ENCODE assay signal across 8 cellular contexts in the genomic region with DNA sequence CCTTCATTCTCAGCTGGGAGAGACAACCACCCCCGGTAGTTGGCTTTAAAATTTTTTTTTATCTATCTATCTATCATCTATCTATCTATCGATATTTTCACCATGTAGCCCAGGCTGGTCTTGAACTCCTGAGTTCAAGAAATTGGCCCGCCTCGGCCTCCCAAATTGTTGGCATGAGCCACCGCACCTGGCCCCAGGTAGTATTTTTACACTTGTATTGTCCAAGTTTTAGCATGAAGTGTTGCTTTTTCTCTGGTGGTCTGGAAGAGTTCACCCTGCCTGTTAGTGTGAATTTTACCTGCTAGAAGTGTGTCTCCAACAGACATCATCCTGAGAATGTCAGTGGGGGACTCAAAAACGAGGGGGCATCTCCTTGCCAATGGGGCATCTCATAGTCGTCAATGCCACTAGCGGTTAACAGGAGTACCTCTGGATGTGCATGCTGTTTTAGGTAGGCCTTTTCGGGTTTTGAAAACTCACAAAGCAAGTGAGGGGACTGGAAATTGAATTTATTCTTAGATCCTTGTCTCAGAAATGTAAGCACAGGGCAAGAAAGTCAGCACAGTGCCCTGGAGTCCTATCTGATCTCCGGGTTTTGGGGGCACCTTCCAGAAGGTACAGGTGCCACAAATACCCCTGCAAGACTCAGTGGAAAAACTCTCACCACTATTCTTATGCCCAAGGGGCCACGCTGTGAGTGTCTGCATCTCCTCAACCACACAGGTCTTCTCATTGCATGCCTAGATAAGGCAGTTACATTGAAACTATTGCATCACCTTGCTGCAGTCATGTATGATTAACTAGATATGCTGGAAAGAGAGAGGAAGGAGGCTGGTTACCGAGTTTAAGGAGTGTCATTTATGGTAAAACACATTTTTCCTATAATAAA. TPM values are rescaled to one million over a fixed set of nuclear protein-coding genes. Genes with fewer than 3 reads are reported as not detected.
DNase-seq lines count a peak whose midpoint lies in the region; ATAC-seq and TF ChIP-seq lines count a peak whose summit lies in the region.

No MANE protein-coding gene starts in this region.

- no peaks in the 10 kb centered on the region for H3K9me3 ChIP-seq in uterus

- H3K9me3 Mint-ChIP-seq in T-cell: no peaks in the 10 kb centered on the region

- no peaks in the 10 kb centered on the region for H3K27me3 ChIP-seq in uterus

- ATAC-seq in HG03060 (IDR thresholded peaks at IDR 0.05; ENCODE audit: low read depth, unreplicated experiment): peak; percentile 78
- ATAC-seq in T-cell (replicated peaks in 1 of 4): peak in 3 of 4 experiments; percentile 37 to 67 (median 47)
- no peak for ATAC-seq in HG03025 (IDR thresholded peaks at IDR 0.05; ENCODE audit: low FRiP score, unreplicated experiment)

- intact Hi-C loops in uterus (cut with DNase I; ENCODE audit: low total_unique reads): no loop called here

- H3K4me1 ChIP-seq in uterus: no peaks in the 10 kb centered on the region

- H3K4me3 ChIP-seq in uterus: no peak overlapping the region

- H3K27me3 Mint-ChIP-seq in T-cell: no peaks in the 10 kb centered on the region

- H3K27ac Mint-ChIP-seq in T-cell: peak overlapping the region; percentile 1 to 26

- H3K36me3 Mint-ChIP-seq in T-cell: no peaks in the 10 kb centered on the region

- no peaks in the 10 kb centered on the region for H3K36me3 ChIP-seq in uterus

- peak overlapping the region; percentile 56 to 65 (median 58) for H3K4me3 Mint-ChIP-seq in T-cell

- TF ChIP-seq POLR2A in uterus (IDR thresholded peaks at IDR 0.05): no peak

- POLR2A ChIA-PET in T-cell (lab: Charles Lee): no interaction called here

- peak; percentile 77 for DNase-seq in activated effector memory CD4-positive, alpha-beta T cell treated with anti-CD3 and anti-CD28 coated beads, Interleukin-2, amount 50 U/mL, for 16 hours
- no peak for DNase-seq in activated effector memory CD4-positive, alpha-beta T cell treated with Interleukin-2 at 50 U/mL for 16 hours
- DNase-seq in T-cell: no peak
- peak; percentile 68 for DNase-seq in iris pigment epithelial cell (ENCODE audit: low read depth)
- no peak for DNase-seq in C1 segment of cervical spinal cord (lab: John Stamatoyannopoulos, UW)
- no peak for DNase-seq in uterus

- CTCF ChIA-PET in T-cell (lab: Charles Lee): no interaction called here

- no peak for TF ChIP-seq CTCF in uterus (IDR thresholded peaks at IDR 0.05)

- H3K27ac ChIP-seq in uterus: no peak overlapping the region

- peaks cover 23 to 34% (median 28%) of the 10 kb centered on the region in 3 donors for H3K4me1 Mint-ChIP-seq in T-cell

RNA-seq across cellular contexts. Expression of gene TNFAIP3, which starts 37.1 kb away (rescaled TPM):
- total RNA-seq in T-cell (1,000 to 10,000 TPM in 2 of 5 donors, 100 to 1,000 TPM in 3; 109 to 2,994 (median 145) TPM), uterus (10 to 100 TPM; 14.4 to 36.2 (median 19.6) TPM)

Comparison
In these comparisons a context has a peak if more than half of its experiments do, and no peak if none do; other contexts are left out.
1. DNase-seq: peak in activated effector memory CD4-positive, alpha-beta T cell treated with anti-CD3 and anti-CD28 coated beads, Interleukin-2, amount 50 U/mL, for 16 hours (single experiment) and iris pigment epithelial cell (single experiment); none in activated effector memory CD4-positive, alpha-beta T cell treated with Interleukin-2 at 50 U/mL for 16 hours (single experiment), T-cell (0 of 34), C1 segment of cervical spinal cord (0 of 14) and uterus (0 of 2).